ENCODE assay signal across 12 cellular contexts in genomic region chrX:32673193-32673592, GRCh38.
A peak's percentile ranks its signal among the peaks of the same experiment; 100 is the strongest.
DNase-seq lines count a peak whose midpoint lies in the region; ATAC-seq and TF ChIP-seq lines count a peak whose summit lies in the region.
"Had no signal": no experiment of that assay in that cellular context is flagged by ENCODE, and none has a peak within 500 bp of the region (broad histone marks: within the 10 kb centered on the region; RNA-seq: fewer than 3 reads in every experiment).

No MANE protein-coding gene starts in this region.

- no peak overlapping the region for H3K4me3 ChIP-seq in cardiac fibroblast (replicated peaks in 1 of 2; ENCODE audit: low read depth in 2 of 2, low read length in 2 of 2)
- H3K4me3 ChIP-seq in uterus: no peak overlapping the region

- H3K4me1 ChIP-seq in uterus: no peaks in the 10 kb centered on the region

- no peak overlapping the region for H3K27ac ChIP-seq in uterus

- H3K9me3 ChIP-seq in uterus: no peaks in the 10 kb centered on the region

- no peak for TF ChIP-seq POLR2A in GM18505 (IDR thresholded peaks at IDR 0.05; ENCODE audit: borderline replicate concordance, extremely low read depth, insufficient read depth, insufficient read length)
- no peak for TF ChIP-seq POLR2A in uterus (IDR thresholded peaks at IDR 0.05)

- H3K27me3 ChIP-seq in uterus: no peaks in the 10 kb centered on the region

- DNase-seq in G401 (ENCODE audit: low spot score) (peak; percentile 2), NAMALWA (ENCODE audit: low spot score) (peak; percentile 45), cardiac fibroblast (ENCODE audit: low read depth in 2 of 2) (peak; percentile 8 to 39), myocyte (ENCODE audit: low read depth) (peak; percentile 11), uterus (no peak)
- DNase-seq in effector CD8-positive, alpha-beta T cell (lab: John Stamatoyannopoulos, UW): no peak
- DNase-seq: activated gamma-delta T cell; DMS79; effector memory CD4-positive, alpha-beta T cell; left cardiac atrium had no signal

- peak; percentile 15 for TF ChIP-seq CTCF in cardiac fibroblast (IDR thresholded peaks at IDR 0.05; ENCODE audit: low read depth, low read length)
- TF ChIP-seq CTCF in uterus (IDR thresholded peaks at IDR 0.05): no peak

- ATAC-seq in GM21529 (IDR thresholded peaks at IDR 0.05; ENCODE audit: unreplicated experiment) (no peak), GM18505 (IDR thresholded peaks at IDR 0.05; ENCODE audit: unreplicated experiment) (no peak)
- ATAC-seq: left cardiac atrium had no signal

- H3K36me3 ChIP-seq in uterus: no peaks in the 10 kb centered on the region

- in situ Hi-C loops in G401 (cut with HindIII; ENCODE audit: low sequenced_read_pairs): no loop called here

- intact Hi-C loops in uterus (cut with DNase I; ENCODE audit: low total_unique reads): no loop called here

Comparison
In these comparisons a context has a peak if more than half of its experiments do, and no peak if none do; other contexts are left out.
1. DNase-seq: peak in G401 (single experiment), NAMALWA (single experiment), cardiac fibroblast (2 of 2) and myocyte (single experiment); none in uterus (0 of 2) and effector CD8-positive, alpha-beta T cell (single experiment).